Comparison of ENCODE assay signal across 28 cellular contexts in the genomic region with DNA sequence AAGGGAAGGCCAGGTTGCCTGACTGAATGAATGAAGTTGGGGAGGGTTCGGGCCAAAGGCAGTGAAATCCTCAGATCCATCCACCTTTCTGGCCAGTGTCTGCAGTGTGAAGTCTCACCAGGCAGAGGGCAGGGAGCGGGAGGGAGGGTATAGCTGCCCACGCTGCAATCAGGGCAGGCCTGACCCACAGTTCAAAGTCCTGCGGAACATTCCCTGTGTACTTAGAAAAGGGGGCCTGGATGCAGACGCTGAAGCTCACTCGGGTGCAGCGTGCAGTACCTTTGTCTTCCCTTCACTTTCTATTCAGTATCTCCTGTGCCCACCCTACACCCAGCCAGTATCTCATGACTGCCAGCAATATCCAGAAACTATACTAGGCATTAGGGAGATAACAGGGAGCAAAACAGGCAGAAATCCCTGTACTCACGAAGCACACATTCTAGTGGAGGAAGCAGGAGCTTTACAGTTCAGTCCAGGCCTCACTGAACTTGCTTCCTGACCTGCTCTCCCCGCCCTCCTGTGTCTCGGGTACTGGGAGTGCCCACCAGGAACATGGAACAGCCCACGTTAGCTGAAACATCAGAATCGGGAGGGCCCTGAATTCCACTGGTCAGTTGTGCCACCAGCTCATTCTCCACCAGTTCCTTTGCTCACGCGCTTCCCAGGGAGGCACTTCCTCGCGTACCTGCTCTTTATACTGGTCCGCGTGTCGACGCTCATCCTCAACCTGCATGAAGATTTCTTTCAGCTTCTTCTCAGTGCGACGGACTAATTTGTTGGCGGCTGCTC. TPM values are rescaled to one million over a fixed set of nuclear protein-coding genes. Genes with fewer than 3 reads are reported as not detected.
DNase-seq lines count a peak whose midpoint lies in the region; ATAC-seq and TF ChIP-seq lines count a peak whose summit lies in the region.
"Had no signal": no experiment of that assay in that cellular context is flagged by ENCODE, and none has a peak within 500 bp of the region (broad histone marks: within the 10 kb centered on the region; RNA-seq: fewer than 3 reads in every experiment).

No MANE protein-coding gene starts in this region.

- no peaks in the 10 kb centered on the region for H3K9me3 Mint-ChIP-seq in activated CD8-positive, alpha-beta memory T cell treated with anti-CD3 and anti-CD28 coated beads, Interleukin-2, amount 10 ng/mL, durations not matched to agents 7 days and 5 days (ENCODE audit: low read depth)
- H3K9me3 Mint-ChIP-seq in endodermal cell, result no peaks in the 10 kb centered on the region
- no peaks in the 10 kb centered on the region for H3K9me3 Mint-ChIP-seq in nephron progenitor cell
- H3K9me3 Mint-ChIP-seq: central memory CD8-positive, alpha-beta T cell had no signal

- H3K27ac ChIP-seq in endodermal cell (ENCODE audit: low read depth, low read length), result no peak overlapping the region
- H3K27ac ChIP-seq in upper lobe of right lung, result no peak overlapping the region
- H3K27ac ChIP-seq: right atrium auricular region, SJSA1, VCaP had no signal

- no peak overlapping the region for H3K27ac Mint-ChIP-seq in activated CD8-positive, alpha-beta memory T cell treated with anti-CD3 and anti-CD28 coated beads, Interleukin-2, amount 10 ng/mL, durations not matched to agents 7 days and 5 days
- peak overlapping the region; percentile 55 for H3K27ac Mint-ChIP-seq in endodermal cell
- peak overlapping the region; percentile 66 for H3K27ac Mint-ChIP-seq in nephron progenitor cell
- H3K27ac Mint-ChIP-seq: activated CD4-positive, alpha-beta T cell treated with anti-CD3 and anti-CD28 coated beads for 36 hours had no signal

- WGBS in endodermal cell (ENCODE audit: insufficient coverage in 1 of 2, insufficient read length in 1 of 2), 2 experiments, result 94 to 96% methylated on average over 22 to 23 of the region's 23 CpGs

- H3K4me1 ChIP-seq in endodermal cell (ENCODE audit: control insufficient read depth, insufficient read depth, low read length), result no peaks in the 10 kb centered on the region
- peaks cover 11% of the 10 kb centered on the region for H3K4me1 ChIP-seq in upper lobe of right lung
- H3K4me1 ChIP-seq: SJSA1 had no signal

- H3K9me3 ChIP-seq in endodermal cell (ENCODE audit: control insufficient read depth, low read length) (no peaks in the 10 kb centered on the region), upper lobe of right lung (no peaks in the 10 kb centered on the region)
- H3K9me3 ChIP-seq: heart left ventricle, right atrium auricular region, SJSA1, transverse colon had no signal

- no peaks in the 10 kb centered on the region for H3K27me3 Mint-ChIP-seq in activated CD8-positive, alpha-beta memory T cell treated with anti-CD3 and anti-CD28 coated beads, Interleukin-2, amount 10 ng/mL, durations not matched to agents 7 days and 5 days
- no peaks in the 10 kb centered on the region for H3K27me3 Mint-ChIP-seq in endodermal cell (ENCODE audit: insufficient read depth)
- peaks cover 7% of the 10 kb centered on the region for H3K27me3 Mint-ChIP-seq in nephron progenitor cell (ENCODE audit: low read depth, poor library complexity)
- H3K27me3 Mint-ChIP-seq: activated CD4-positive, alpha-beta T cell treated with anti-CD3 and anti-CD28 coated beads for 36 hours; central memory CD8-positive, alpha-beta T cell had no signal

- no peak overlapping the region for H3K4me3 ChIP-seq in endodermal cell (ENCODE audit: low read length)
- no peak overlapping the region for H3K4me3 ChIP-seq in upper lobe of right lung
- H3K4me3 ChIP-seq: heart left ventricle, lung, right atrium auricular region, SJSA1, transverse colon had no signal

- TF ChIP-seq CTCF in endodermal cell (conservative IDR thresholded peaks at IDR 0.05) (no peak), nephron progenitor cell (IDR thresholded peaks at IDR 0.05) (no peak), upper lobe of right lung (IDR thresholded peaks at IDR 0.05) (no peak)

- H3K4me1 Mint-ChIP-seq in activated CD8-positive, alpha-beta memory T cell treated with anti-CD3 and anti-CD28 coated beads, Interleukin-2, amount 10 ng/mL, durations not matched to agents 7 days and 5 days, result no peaks in the 10 kb centered on the region
- no peaks in the 10 kb centered on the region for H3K4me1 Mint-ChIP-seq in endodermal cell
- H3K4me1 Mint-ChIP-seq in nephron progenitor cell, result peaks cover 7% of the 10 kb centered on the region
- H3K4me1 Mint-ChIP-seq: activated CD4-positive, alpha-beta T cell treated with anti-CD3 and anti-CD28 coated beads for 36 hours had no signal

- CTCF ChIA-PET in activated CD8-positive, alpha-beta memory T cell treated with anti-CD3 and anti-CD28 coated beads, Interleukin-2, amount 10 ng/mL, durations not matched to agents 7 days and 5 days (lab: Charles Lee), result no interaction called here

- H3K36me3 ChIP-seq in endodermal cell (ENCODE audit: control insufficient read depth, insufficient read depth, low read length) (peaks cover 100% of the 10 kb centered on the region), upper lobe of right lung (peaks cover 95% of the 10 kb centered on the region)

- DNase-seq in activated CD8-positive, alpha-beta memory T cell treated with anti-CD3 and anti-CD28 coated beads, Interleukin-2, amount 10 ng/mL, durations not matched to agents 7 days and 5 days, result peak; percentile 22
- DNase-seq in activated CD8-positive, alpha-beta memory T cell treated with anti-CD3 and anti-CD28 coated beads, Interleukin-2, amount 50 U/mL, for 48 hours, result no peak
- DNase-seq in endodermal cell (peak; percentile 45), nephron progenitor cell (no peak), upper lobe of right lung (peak; percentile 44), iPS-NIHi11 (ENCODE audit: low spot score) (no peak)
- DNase-seq in stimulated activated CD4-positive, alpha-beta T cell treated with anti-CD3 and anti-CD28 coated beads, Interleukin-2, amount 100 ng/mL, for 24 hours, result no peak
- DNase-seq: 8988T; activated CD4-positive, alpha-beta T cell treated with anti-CD3 and anti-CD28 coated beads for 36 hours; activated effector memory CD4-positive, alpha-beta T cell treated with Interleukin-2 at 50 U/mL for 16 hours; C1 segment of cervical spinal cord; DMS53; foreskin melanocyte; heart left ventricle; kidney glomerular epithelial cell; NCI-H1048; NCI-H1694; NCI-H510A; stimulated activated CD4-positive, alpha-beta T cell treated with anti-CD3 and anti-CD28 coated beads, Interleukin-12 subunit alpha, Interleukin-12 subunit beta, amount 100 ng/mL, for 4 hours; stimulated activated CD4-positive, alpha-beta T cell treated with anti-CD3 and anti-CD28 coated beads, Interleukin-4, amount 100 ng/mL, for 1 hour; T1000; transverse colon had no signal

- H3K4me3 Mint-ChIP-seq in activated CD8-positive, alpha-beta memory T cell treated with anti-CD3 and anti-CD28 coated beads, Interleukin-2, amount 10 ng/mL, durations not matched to agents 7 days and 5 days, result no peak overlapping the region
- no peak overlapping the region for H3K4me3 Mint-ChIP-seq in endodermal cell
- no peak overlapping the region for H3K4me3 Mint-ChIP-seq in nephron progenitor cell
- H3K4me3 Mint-ChIP-seq: activated CD4-positive, alpha-beta T cell treated with anti-CD3 and anti-CD28 coated beads for 36 hours; central memory CD8-positive, alpha-beta T cell had no signal

- no peak for ATAC-seq in activated CD8-positive, alpha-beta memory T cell treated with anti-CD3 and anti-CD28 coated beads, Interleukin-2, amount 10 ng/mL, durations not matched to agents 7 days and 5 days
- ATAC-seq in upper lobe of right lung (no peak), HG02798 (IDR thresholded peaks at IDR 0.05; ENCODE audit: poor library complexity, unreplicated experiment) (no peak)
- ATAC-seq: activated CD4-positive, alpha-beta T cell treated with anti-CD3 and anti-CD28 coated beads for 36 hours; heart left ventricle had no signal

- H3K27me3 ChIP-seq in endodermal cell (ENCODE audit: control insufficient read depth, insufficient read depth, low read length, poor library complexity, severe bottlenecking), result no peaks in the 10 kb centered on the region
- no peaks in the 10 kb centered on the region for H3K27me3 ChIP-seq in upper lobe of right lung
- H3K27me3 ChIP-seq: heart left ventricle, right atrium auricular region, SJSA1, transverse colon had no signal

- intact Hi-C loops in upper lobe of right lung (cut with DNase I), result no loop called here

- peaks cover 51% of the 10 kb centered on the region for H3K36me3 Mint-ChIP-seq in activated CD8-positive, alpha-beta memory T cell treated with anti-CD3 and anti-CD28 coated beads, Interleukin-2, amount 10 ng/mL, durations not matched to agents 7 days and 5 days
- H3K36me3 Mint-ChIP-seq in endodermal cell (ENCODE audit: low read depth) (peaks cover 96% of the 10 kb centered on the region), nephron progenitor cell (ENCODE audit: low read depth) (peaks cover 85% of the 10 kb centered on the region)

- no peak overlapping the region for H3K9ac ChIP-seq in endodermal cell (ENCODE audit: extremely low read depth, low read length, poor library complexity, severe bottlenecking)

RNA-seq across cellular contexts. Expression of gene NDEL1, which starts 42.2 kb away (rescaled TPM):
- total RNA-seq in activated CD8-positive, alpha-beta memory T cell treated with anti-CD3 and anti-CD28 coated beads, Interleukin-2, amount 10 ng/mL, durations not matched to agents 7 days and 5 days, result 10 to 100 TPM; 58.8 to 59.0 TPM
- 10 to 100 TPM; 60.4 to 61.2 TPM for total RNA-seq in endodermal cell
- polyA plus RNA-seq in endodermal cell (2013, experiment 1 of 2), result 26.2 TPM
- 26.3 TPM for polyA plus RNA-seq in endodermal cell (2013, experiment 2 of 2)
- 80.6 TPM for total RNA-seq in upper lobe of right lung

Comparison
In these comparisons a context has a peak if more than half of its experiments do, and no peak if none do; other contexts are left out.
1. DNase-seq: peak in activated CD8-positive, alpha-beta memory T cell treated with anti-CD3 and anti-CD28 coated beads, Interleukin-2, amount 10 ng/mL, durations not matched to agents 7 days and 5 days (single experiment), endodermal cell (single experiment) and upper lobe of right lung (single experiment); none in activated CD8-positive, alpha-beta memory T cell treated with anti-CD3 and anti-CD28 coated beads, Interleukin-2, amount 50 U/mL, for 48 hours (single experiment), nephron progenitor cell (single experiment), stimulated activated CD4-positive, alpha-beta T cell treated with anti-CD3 and anti-CD28 coated beads, Interleukin-2, amount 100 ng/mL, for 24 hours (0 of 2) and iPS-NIHi11 (single experiment).